ENCODE assay signal across 7 cellular contexts in genomic region chr6:163460307-163460782, GRCh38. TPM values are rescaled to one million over a fixed set of nuclear protein-coding genes. Genes with fewer than 3 reads are reported as not detected.
A peak's percentile ranks its signal among the peaks of the same experiment; 100 is the strongest.
DNase-seq lines count a peak whose midpoint lies in the region; ATAC-seq and TF ChIP-seq lines count a peak whose summit lies in the region.

No MANE protein-coding gene starts in this region.

- TF ChIP-seq POLR2A in ovary (IDR thresholded peaks at IDR 0.05): no peak

- WGBS in ovary, 3 donors: 1 to 20% (median 3%) methylated on average over 5 of the region's 5 CpGs

- no peaks in the 10 kb centered on the region for H3K9me3 ChIP-seq in Panc1 (ENCODE audit: control insufficient read depth, insufficient read depth, low read depth, low read length)
- H3K9me3 ChIP-seq in endocrine pancreas (ENCODE audit: control insufficient read depth, low read length): no peaks in the 10 kb centered on the region
- no peaks in the 10 kb centered on the region for H3K9me3 ChIP-seq in ovary

- DNase-seq in Panc1 (ENCODE audit: low read depth, low spot score) (peak; percentile 22), ovary (no peak), HPDE6-E6E7 (ENCODE audit: extremely low spot score) (no peak), NK-92 (lab: John Stamatoyannopoulos, UW; ENCODE audit: unreplicated experiment) (no peak)

- H3K36me3 ChIP-seq in Panc1 (ENCODE audit: control insufficient read depth, insufficient read depth, low read length) (no peaks in the 10 kb centered on the region), endocrine pancreas (ENCODE audit: control insufficient read depth, insufficient read depth, low read length) (no peaks in the 10 kb centered on the region), ovary (no peaks in the 10 kb centered on the region)

- BruUV-seq in Panc1 (replicated peaks; lab: Mats Ljungman, UMichigan): no TSS peak

- POLR2A ChIA-PET in Panc1 (lab: Charles Lee): interaction anchor here (0.6 kb wide), 1 partner anchor 14 kb away, joined by 3 read pairs; no protein-coding TSS in a partner anchor

- H3K27ac ChIP-seq in Panc1 (ENCODE audit: low read length) (peak overlapping the region; percentile 81), ovary (no peak overlapping the region)

- CTCF ChIA-PET in Panc1 (lab: Charles Lee): no interaction called here

- H3K4me1 ChIP-seq in Panc1 (ENCODE audit: control insufficient read depth, insufficient read depth, low read length) (peaks cover 26% of the 10 kb centered on the region), endocrine pancreas (ENCODE audit: control insufficient read depth, insufficient read depth, low read length) (peaks cover 9% of the 10 kb centered on the region), ovary (ENCODE audit: insufficient read depth) (peaks cover 7% of the 10 kb centered on the region)

- TF ChIP-seq EP300 in ovary (IDR thresholded peaks at IDR 0.05): no peak

- in situ Hi-C loops in Panc1 (cut with HindIII; ENCODE audit: low pct_unique_long_range_greater_than_20kb, low sequenced_read_pairs): no loop called here

- peak overlapping the region; percentile 67 for H3K9ac ChIP-seq in endocrine pancreas (ENCODE audit: control insufficient read depth, insufficient read depth, low read length)

- intact Hi-C loops in Panc1 (cut with micrococcal nuclease; ENCODE audit: unreplicated experiment) (no loop called here), ovary (cut with DNase I) (no loop called here)

- ATAC-seq in GM18861 (IDR thresholded peaks at IDR 0.05; ENCODE audit: unreplicated experiment): peak; percentile 83
- ATAC-seq in HG02588 (IDR thresholded peaks at IDR 0.05; ENCODE audit: unreplicated experiment): peak; percentile 86
- peak; percentile 56 for ATAC-seq in Panc1

- TF ChIP-seq CTCF in Panc1 (IDR thresholded peaks at IDR 0.05): no peak
- no peak for TF ChIP-seq CTCF in ovary (IDR thresholded peaks at IDR 0.05)

- H3K27me3 ChIP-seq in Panc1 (ENCODE audit: control insufficient read depth, insufficient read depth, low read length) (no peaks in the 10 kb centered on the region), endocrine pancreas (ENCODE audit: control insufficient read depth, insufficient read depth, low read length) (no peaks in the 10 kb centered on the region), ovary (no peaks in the 10 kb centered on the region)

- peak overlapping the region; percentile 47 to 59 for H3K4me3 ChIP-seq in Panc1 (ENCODE audit: low read depth in 2 of 2, low read length in 2 of 2)
- H3K4me3 ChIP-seq in endocrine pancreas (ENCODE audit: control insufficient read depth, insufficient read depth, low read length): peak overlapping the region; percentile 99
- H3K4me3 ChIP-seq in ovary: peak overlapping the region; percentile 9

RNA-seq across cellular contexts. Expression of gene QKI, which starts 45.8 kb away (rescaled TPM):
- total RNA-seq in Panc1 (2021; ENCODE audit: unreplicated experiment) (176 TPM), ovary (100 to 1,000 TPM in 6 of 7 donors, 10 to 100 TPM in 1; 88.1 to 151 (median 123) TPM)
- 81.4 TPM for polyA plus RNA-seq in Panc1 (2012; ENCODE audit: insufficient read length)
- 10 to 100 TPM; 44.6 to 93.4 TPM for polyA plus RNA-seq in ovary

Comparison
In these comparisons a context has a peak if more than half of its experiments do, and no peak if none do; other contexts are left out.
1. H3K4me3 ChIP-seq: peak in every context shown above with its lines; median percentile 99 in endocrine pancreas; 53 in Panc1; 9 in ovary.